ENCODE assay signal across 1 cellular context in genomic region chr15:81321667-81322066, GRCh38.
TF ChIP-seq lines count a peak whose summit lies in the region.

No MANE protein-coding gene starts in this region.

TF ChIP-seq in HEK293, 187 proteins besides CTCF, POLR2A, EP300 and RAD21 (continued from another document):
- TF ChIP-seq ZNF518A (tag by site-specific recombination; conservative IDR thresholded peaks at IDR 0.05; ENCODE audit: low read depth) (no peak), ZSCAN4 (tag by site-specific recombination; IDR thresholded peaks at IDR 0.05) (no peak), ZNF16 (tag by site-specific recombination; IDR thresholded peaks at IDR 0.05; ENCODE audit: low read depth) (no peak), ZNF514 (tag by site-specific recombination; IDR thresholded peaks at IDR 0.05) (no peak)
